Comparison of ENCODE assay signal across 7 cellular contexts in genomic region chr10:101816913-101817541, GRCh38. TPM values are rescaled to one million over a fixed set of nuclear protein-coding genes. Genes with fewer than 3 reads are reported as not detected.
A peak's percentile ranks its signal among the peaks of the same experiment; 100 is the strongest.
DNase-seq lines count a peak whose midpoint lies in the region; ATAC-seq and TF ChIP-seq lines count a peak whose summit lies in the region.

No MANE protein-coding gene starts in this region.

- peak overlapping the region; percentile 99 for H3K4me2 ChIP-seq in smooth muscle cell

- no peak for TF ChIP-seq POLR2A in gastroesophageal sphincter (IDR thresholded peaks at IDR 0.05)

- 0% methylated on average over 14 to 16 of the region's 17 CpGs for WGBS in gastroesophageal sphincter (ENCODE audit: low coverage in 1 of 2), 2 donors
- WGBS in smooth muscle cell (ENCODE audit: low lambda C conversion rate): 2% methylated on average over 17 of the region's 17 CpGs

- H3F3A ChIP-seq in smooth muscle cell (ENCODE audit: low read depth): peaks cover 4% of the 10 kb centered on the region

- peak overlapping the region; percentile 98 for H3K27ac ChIP-seq in WERI-Rb-1
- peak overlapping the region; percentile 89 to 99 (median 97) for H3K27ac ChIP-seq in gastroesophageal sphincter
- peak overlapping the region; percentile 84 for H3K27ac ChIP-seq in smooth muscle cell (ENCODE audit: low read depth)

- no peak overlapping the region for H2AFZ ChIP-seq in smooth muscle cell (ENCODE audit: low read depth)

- H3K36me3 ChIP-seq in H7 (replicated peaks; ENCODE audit: control insufficient read depth, insufficient read depth, low read length) (no peaks in the 10 kb centered on the region), WERI-Rb-1 (peaks cover 26% of the 10 kb centered on the region), gastroesophageal sphincter (peaks cover 0 to 9% of the 10 kb centered on the region in 2 donors), smooth muscle cell (ENCODE audit: low read depth) (no peaks in the 10 kb centered on the region)

- DNase-seq in H7 (no peak), WERI-Rb-1 (no peak), smooth muscle cell (lab: John Stamatoyannopoulos, UW; ENCODE audit: unreplicated experiment) (no peak), mesenteric fat pad (ENCODE audit: low spot score) (no peak)

- no peaks in the 10 kb centered on the region for H3K27me3 ChIP-seq in H7 (ENCODE audit: control insufficient read depth, insufficient read depth, low read length)
- H3K27me3 ChIP-seq in WERI-Rb-1 (ENCODE audit: insufficient read depth, low read depth, severe bottlenecking): no peaks in the 10 kb centered on the region
- H3K27me3 ChIP-seq in gastroesophageal sphincter: no peaks in the 10 kb centered on the region
- H3K27me3 ChIP-seq in smooth muscle cell (ENCODE audit: low read depth): no peaks in the 10 kb centered on the region

- peaks cover 0 to 54% (median 19%) of the 10 kb centered on the region in 3 donors for H3K4me1 ChIP-seq in gastroesophageal sphincter
- H3K4me1 ChIP-seq in smooth muscle cell (ENCODE audit: low read depth): peaks cover 29% of the 10 kb centered on the region

- H3K79me2 ChIP-seq in smooth muscle cell (ENCODE audit: low read depth): peaks cover 60% of the 10 kb centered on the region

- TF ChIP-seq CTCF in WERI-Rb-1 (IDR thresholded peaks at IDR 0.05; ENCODE audit: low read depth, low read length) (no peak), gastroesophageal sphincter (IDR thresholded peaks at IDR 0.05) (no peak), smooth muscle cell (IDR thresholded peaks at IDR 0.05; ENCODE audit: borderline replicate concordance, insufficient read depth, poor library complexity, severe bottlenecking) (no peak)

- H3K4me3 ChIP-seq in H7 (ENCODE audit: insufficient read depth, low read depth, low read length) (peak overlapping the region; percentile 100), WERI-Rb-1 (ENCODE audit: low read depth, low read length) (peak overlapping the region; percentile 87), gastroesophageal sphincter (peak overlapping the region; percentile 95 to 100), smooth muscle cell (peak overlapping the region; percentile 85)

- no peak for TF ChIP-seq EP300 in gastroesophageal sphincter (IDR thresholded peaks at IDR 0.05)

- H3K9me3 ChIP-seq in WERI-Rb-1 (ENCODE audit: severe bottlenecking) (no peaks in the 10 kb centered on the region), gastroesophageal sphincter (no peaks in the 10 kb centered on the region), smooth muscle cell (replicated peaks; ENCODE audit: low read depth) (no peaks in the 10 kb centered on the region)

- ATAC-seq in gastroesophageal sphincter (no peak), GM19455 (IDR thresholded peaks at IDR 0.05; ENCODE audit: unreplicated experiment) (no peak), GM21526 (IDR thresholded peaks at IDR 0.05; ENCODE audit: low FRiP score, unreplicated experiment) (no peak)

- H3K9ac ChIP-seq in smooth muscle cell (ENCODE audit: low read depth): peak overlapping the region; percentile 85

- peaks cover 60% of the 10 kb centered on the region for H4K20me1 ChIP-seq in smooth muscle cell (ENCODE audit: low read depth)

RNA-seq across cellular contexts. Expression of gene OGA, which starts 1.2 kb away (rescaled TPM):
- 56.3 and 96.7 TPM in 2 replicates for total RNA-seq in H7 (2014; rRNA removed; shearing (Covaris generic))
- total RNA-seq in gastroesophageal sphincter: 100 to 1,000 TPM in 2 of 4 donors, 10 to 100 TPM in 2; 92.5 to 163 (median 115) TPM
- 98.6 and 135 TPM in 2 replicates for total RNA-seq in smooth muscle cell
- 54.8 and 78.5 TPM in 2 replicates for polyA plus RNA-seq in smooth muscle cell
- total RNA-seq in mesenteric fat pad: 92.7 TPM

RNA-seq across cellular contexts. Expression of gene KCNIP2, which starts 26.6 kb away (rescaled TPM):
- 2.3 and 5.9 TPM in 2 replicates for total RNA-seq in H7 (2014; rRNA removed; shearing (Covaris generic))
- total RNA-seq in gastroesophageal sphincter: 1 to 10 TPM in 1 of 4 donors, under 1 TPM in 2, not detected in 1; 0.78 to 2.4 (median 0.89) TPM
- total RNA-seq in smooth muscle cell: 1.3 and 3.9 TPM in 2 replicates
- 0.70 and 0.87 TPM in 2 replicates for polyA plus RNA-seq in smooth muscle cell
- 151 TPM for total RNA-seq in mesenteric fat pad

RNA-seq across cellular contexts. Expression of gene NPM3, which starts 33.8 kb away (rescaled TPM):
- total RNA-seq in H7 (2014; rRNA removed; shearing (Covaris generic)): 332 and 360 TPM in 2 replicates
- 10 to 100 TPM; 11.4 to 28.2 (median 21.8) TPM for total RNA-seq in gastroesophageal sphincter
- total RNA-seq in smooth muscle cell: 65.0 and 82.0 TPM in 2 replicates
- 10.2 and 10.5 TPM in 2 replicates for polyA plus RNA-seq in smooth muscle cell
- total RNA-seq in mesenteric fat pad: 18.8 TPM

RNA-seq across cellular contexts. Expression of gene FGF8, which starts 41.1 kb away (rescaled TPM):
- 43.0 and 59.8 TPM in 2 replicates for total RNA-seq in H7 (2014; rRNA removed; shearing (Covaris generic))
- total RNA-seq in gastroesophageal sphincter (not detected), smooth muscle cell (not detected in 2 replicates), mesenteric fat pad (not detected)
- not detected in 2 replicates for polyA plus RNA-seq in smooth muscle cell

Comparison
In these comparisons a context has a peak if more than half of its experiments do, and no peak if none do; other contexts are left out.
1. RNA of gene KCNIP2, which starts 26.6 kb away (total RNA-seq): 151 TPM in mesenteric fat pad (single experiment); 1.3 to 3.9 TPM in smooth muscle cell, 2.3 to 5.9 TPM in H7 and 0.78 to 2.4 TPM in gastroesophageal sphincter; every median in the first group is over 10 times any median in the second.
2. Peak in every context shown above with its lines, with median percentiles within 50 percentile points of each other: H3K4me3 ChIP-seq and H3K27ac ChIP-seq.